8 cellular contexts compared by ENCODE assay signal in genomic region chr6:28161410-28162079, GRCh38. TPM values are rescaled to one million over a fixed set of nuclear protein-coding genes. Genes with fewer than 3 reads are reported as not detected.
DNase-seq lines count a peak whose midpoint lies in the region; ATAC-seq, FAIRE-seq and TF ChIP-seq lines count a peak whose summit lies in the region.

No MANE protein-coding gene starts in this region.

- CTCF ChIA-PET in Calu3 (lab: Charles Lee) = no interaction called here

- H3K4me2 ChIP-seq in astrocyte (ENCODE audit: low read length) = peak overlapping the region; percentile 81

- BruUV-seq in Calu3 (replicated peaks; lab: Mats Ljungman, UMichigan) = no TSS peak

- H3K4me3 ChIP-seq in astrocyte (ENCODE audit: insufficient read depth, low read depth, low read length) (peak overlapping the region; percentile 68), gastrocnemius medialis (peak overlapping the region; percentile 45 to 67 (median 62))

- H3K4me1 Mint-ChIP-seq in Calu3 (ENCODE audit: low read depth, unreplicated experiment) (no peaks in the 10 kb centered on the region), astrocyte (ENCODE audit: low read depth, unreplicated experiment) (peaks cover 1% of the 10 kb centered on the region)

- H3K9ac ChIP-seq in astrocyte (ENCODE audit: low read length) = peak overlapping the region; percentile 24

- peak overlapping the region; percentile 39 for H3K4me3 Mint-ChIP-seq in Calu3 (ENCODE audit: low read depth, unreplicated experiment)
- peak overlapping the region; percentile 84 for H3K4me3 Mint-ChIP-seq in astrocyte (ENCODE audit: unreplicated experiment)

- peak; percentile 96 for ATAC-seq in GM21576 (IDR thresholded peaks at IDR 0.05; ENCODE audit: unreplicated experiment)
- peak in 1 of 2 donors; percentile 86 for ATAC-seq in gastrocnemius medialis
- no peak for ATAC-seq in HG03520 (IDR thresholded peaks at IDR 0.05; ENCODE audit: unreplicated experiment)

- peak overlapping the region; percentile 22 for H3K27ac Mint-ChIP-seq in Calu3 (ENCODE audit: unreplicated experiment)
- H3K27ac Mint-ChIP-seq in astrocyte (ENCODE audit: unreplicated experiment) = peak overlapping the region; percentile 34

- peaks cover 8% of the 10 kb centered on the region for H3K36me3 Mint-ChIP-seq in Calu3 (ENCODE audit: insufficient read depth, unreplicated experiment)
- H3K36me3 Mint-ChIP-seq in astrocyte (ENCODE audit: low read depth, unreplicated experiment) = peaks cover 17% of the 10 kb centered on the region

- no peaks in the 10 kb centered on the region for H3K9me3 ChIP-seq in astrocyte (ENCODE audit: insufficient read depth, low read depth, low read length)
- no peaks in the 10 kb centered on the region for H3K9me3 ChIP-seq in gastrocnemius medialis

- H3K27ac ChIP-seq in astrocyte (ENCODE audit: low read depth, low read length) (no peak overlapping the region), gastrocnemius medialis (peak overlapping the region in 1 of 4 donors; percentile 4)

- H3K9me3 Mint-ChIP-seq in Calu3 (ENCODE audit: low read depth, unreplicated experiment) = peaks cover 8% of the 10 kb centered on the region
- H3K9me3 Mint-ChIP-seq in astrocyte (ENCODE audit: unreplicated experiment) = peaks cover 8% of the 10 kb centered on the region

- no peaks in the 10 kb centered on the region for H3K27me3 Mint-ChIP-seq in Calu3 (ENCODE audit: unreplicated experiment)
- no peaks in the 10 kb centered on the region for H3K27me3 Mint-ChIP-seq in astrocyte (ENCODE audit: low read depth, unreplicated experiment)

- DNase-seq in Calu3 (peak; percentile 56), M059J (ENCODE audit: low read depth) (peak; percentile 81), T-helper 9 cell (peak; percentile 72), astrocyte (ENCODE audit: low read depth) (peak; percentile 33), iPS DF 19.7 (ENCODE audit: low read depth, low spot score) (peak; percentile 42), gastrocnemius medialis (peak; percentile 18 to 66)

- TF ChIP-seq POLR2A in gastrocnemius medialis (IDR thresholded peaks at IDR 0.05) = no peak

- no peaks in the 10 kb centered on the region for H3K27me3 ChIP-seq in astrocyte (ENCODE audit: insufficient read depth, low read length)
- no peaks in the 10 kb centered on the region for H3K27me3 ChIP-seq in gastrocnemius medialis

- FAIRE-seq in astrocyte (lab: Jason Lieb, UNC) = no peak

- TF ChIP-seq CTCF in Calu3 (IDR thresholded peaks at IDR 0.05; ENCODE audit: unreplicated experiment) = no peak
- TF ChIP-seq CTCF in astrocyte (IDR thresholded peaks at IDR 0.05; ENCODE audit: insufficient read depth, low read depth, low read length) = no peak
- no peak for TF ChIP-seq CTCF in gastrocnemius medialis (IDR thresholded peaks at IDR 0.05 in 4 of 5, conservative IDR thresholded peaks at IDR 0.05 in 1 of 5)

- intact Hi-C loops in Calu3 (cut with micrococcal nuclease; ENCODE audit: unreplicated experiment) = no loop called here
- intact Hi-C loops in gastrocnemius medialis (cut with DNase I; ENCODE audit: low total_unique reads) = no loop called here

- no peaks in the 10 kb centered on the region for H4K20me1 ChIP-seq in astrocyte (ENCODE audit: insufficient read depth, low read length)

- H2AFZ ChIP-seq in astrocyte (ENCODE audit: low read depth, low read length) = peak overlapping the region; percentile 74

- in situ Hi-C loops in gastrocnemius medialis (cut with MboI; ENCODE audit: low sequenced_read_pairs in 4 of 4) = no loop called here

- H3K79me2 ChIP-seq in astrocyte (ENCODE audit: insufficient read depth, low read length) = no peaks in the 10 kb centered on the region

- H3K36me3 ChIP-seq in astrocyte (ENCODE audit: insufficient read depth, low read length) = peaks cover 4% of the 10 kb centered on the region
- H3K36me3 ChIP-seq in gastrocnemius medialis = peaks cover 0 to 18% of the 10 kb centered on the region in 2 donors

- H3K4me1 ChIP-seq in astrocyte (ENCODE audit: insufficient read depth, low read length) (peaks cover 2% of the 10 kb centered on the region), gastrocnemius medialis (peaks cover 0 to 8% of the 10 kb centered on the region in 2 donors)

RNA-seq across cellular contexts. Expression of gene ZKSCAN8, which starts 19.9 kb away (rescaled TPM):
- total RNA-seq in Calu3 (2022) (23.2 and 27.5 TPM in 2 replicates), astrocyte (21.8 and 25.1 TPM in 2 replicates), gastrocnemius medialis (10 to 100 TPM in 1 of 4 donors, 1 to 10 TPM in 3; 6.6 to 10.4 (median 8.9) TPM)
- total RNA-seq in M059J (2014; rRNA removed; shearing (Covaris generic)) = 16.4 and 20.6 TPM in 2 replicates

RNA-seq across cellular contexts. Expression of gene ZSCAN16, which starts 37.1 kb away (rescaled TPM):
- total RNA-seq in Calu3 (2022) (14.2 and 15.9 TPM in 2 replicates), astrocyte (1.9 and 2.5 TPM in 2 replicates), gastrocnemius medialis (1 to 10 TPM; 1.8 to 4.2 (median 3.4) TPM)
- total RNA-seq in M059J (2014; rRNA removed; shearing (Covaris generic)) = 1.9 and 7.8 TPM in 2 replicates
